In the genomic region with DNA sequence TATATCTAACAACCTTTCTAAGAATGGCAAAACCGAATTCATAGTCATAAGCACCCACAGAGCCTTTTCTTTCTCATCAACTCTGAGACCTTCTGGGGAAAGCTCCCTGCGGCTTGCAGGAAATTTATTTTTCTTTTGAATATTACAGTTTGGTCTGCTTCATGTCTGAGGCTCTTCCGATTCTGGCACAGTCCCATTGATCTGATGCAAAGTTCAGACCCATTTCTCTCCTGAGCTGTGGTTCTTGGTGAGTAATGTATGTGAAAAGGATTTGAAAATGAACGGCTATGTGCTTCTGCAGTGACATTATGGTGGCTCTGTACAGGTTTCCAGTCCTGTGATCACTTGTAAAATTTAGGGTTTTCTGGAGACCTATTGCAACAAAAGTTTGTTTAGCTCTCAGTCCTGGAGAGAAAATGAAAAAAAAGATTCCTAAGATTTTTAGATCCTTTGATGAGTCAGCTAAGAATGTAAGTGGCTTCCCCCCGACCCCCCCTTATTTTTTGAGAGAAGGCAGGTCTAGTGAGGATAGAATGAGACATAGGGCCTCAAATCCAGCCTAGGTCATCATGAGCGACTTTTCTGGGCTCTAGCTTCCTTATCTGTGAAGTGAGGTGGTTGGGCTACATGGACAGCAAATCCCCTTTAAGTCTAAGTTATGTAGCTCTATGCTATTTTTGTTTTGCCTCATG, we compare ENCODE assay signal across 13 cellular contexts. TPM values are rescaled to one million over a fixed set of nuclear protein-coding genes. Genes with fewer than 3 reads are reported as not detected.
DNase-seq lines count a peak whose midpoint lies in the region; ATAC-seq and TF ChIP-seq lines count a peak whose summit lies in the region.
"Had no signal": no experiment of that assay in that cellular context is flagged by ENCODE, and none has a peak within 500 bp of the region (broad histone marks: within the 10 kb centered on the region; RNA-seq: fewer than 3 reads in every experiment).

No MANE protein-coding gene starts in this region.

- H3K27ac ChIP-seq in sigmoid colon: peak overlapping the region; percentile 29 to 72 (median 58)
- H3K27ac ChIP-seq: prostate gland, SJCRH30, testis had no signal

- DNase-seq in HCEC 1CT (peak; percentile 79), T1000 (lab: John Stamatoyannopoulos, UW) (peak; percentile 2), fibroblast of mammary gland (ENCODE audit: low read depth) (peak; percentile 75), sigmoid colon (no peak)
- DNase-seq in activated CD4-positive, alpha-beta T cell treated with anti-CD3 and anti-CD28 coated beads for 1 hour: no peak
- DNase-seq: DMS 273 treated with DMSO at 0.1 percent for 48 hours, left colon, SJCRH30, testis had no signal

- TF ChIP-seq CTCF in fibroblast of mammary gland (conservative IDR thresholded peaks at IDR 0.05; ENCODE audit: control insufficient read depth, insufficient read depth, low read depth, low read length): no peak
- no peak for TF ChIP-seq CTCF in sigmoid colon (IDR thresholded peaks at IDR 0.05)

- WGBS in sigmoid colon, 2 donors: 74 to 81% methylated on average over 6 of the region's 6 CpGs

- H3K9me3 ChIP-seq in sigmoid colon: no peaks in the 10 kb centered on the region
- H3K9me3 ChIP-seq: prostate gland, SJCRH30, testis had no signal

- H3K27me3 ChIP-seq in sigmoid colon: no peaks in the 10 kb centered on the region
- H3K27me3 ChIP-seq: SJCRH30, testis had no signal

- H3K36me3 ChIP-seq in sigmoid colon: no peaks in the 10 kb centered on the region
- H3K36me3 ChIP-seq: prostate gland, SJCRH30 had no signal

- TF ChIP-seq POLR2A in sigmoid colon (IDR thresholded peaks at IDR 0.05): no peak

- intact Hi-C loops in sigmoid colon (cut with DNase I): no loop called here

- peaks cover 0 to 68% (median 57%) of the 10 kb centered on the region in 4 donors for H3K4me1 ChIP-seq in sigmoid colon
- H3K4me1 ChIP-seq: prostate gland, SJCRH30, testis had no signal

- ATAC-seq in GM21367 (IDR thresholded peaks at IDR 0.05; ENCODE audit: unreplicated experiment) (no peak), GM18520 (IDR thresholded peaks at IDR 0.05; ENCODE audit: unreplicated experiment) (no peak), GM21528 (IDR thresholded peaks at IDR 0.05; ENCODE audit: low FRiP score, unreplicated experiment) (no peak)
- ATAC-seq: left colon had no signal

- TF ChIP-seq EP300 in sigmoid colon (IDR thresholded peaks at IDR 0.05): no peak

- no peak overlapping the region for H3K4me3 ChIP-seq in fibroblast of mammary gland (ENCODE audit: control insufficient read depth, low read depth, low read length)
- no peak overlapping the region for H3K4me3 ChIP-seq in sigmoid colon
- H3K4me3 ChIP-seq: prostate gland, SJCRH30, testis had no signal

RNA-seq across cellular contexts. Expression of gene GAN, which starts 4.6 kb away (rescaled TPM):
- total RNA-seq in sigmoid colon: 10 to 100 TPM in 3 of 4 donors, 1 to 10 TPM in 1; 9.1 to 14.7 (median 13.4) TPM
- polyA plus RNA-seq in sigmoid colon: 1 to 10 TPM; 1.2 to 2.8 (median 2.5) TPM

Comparison
In these comparisons a context has a peak if more than half of its experiments do, and no peak if none do; other contexts are left out.
1. DNase-seq: peak in HCEC 1CT (single experiment), T1000 (single experiment) and fibroblast of mammary gland (single experiment); none in sigmoid colon (single experiment) and activated CD4-positive, alpha-beta T cell treated with anti-CD3 and anti-CD28 coated beads for 1 hour (single experiment).